Comparison of ENCODE assay signal across 1 cellular context in genomic region chr16:53090271-53090590, GRCh38.
TF ChIP-seq lines count a peak whose summit lies in the region.

No MANE protein-coding gene starts in this region.

TF ChIP-seq in HepG2, 621 proteins besides CTCF, POLR2A, EP300 and RAD21 (continued from another document):
- no peak for TF ChIP-seq CSRNP2 (CRISPR knock-in tag; conservative IDR thresholded peaks at IDR 0.05; ENCODE audit: low read depth)
- 0 out of 2 replicates have a peak, but pooled peaks have one; percentile 45 for TF ChIP-seq E2F2 (CRISPR knock-in tag; IDR thresholded peaks at IDR 0.05; ENCODE audit: borderline replicate concordance)
- TF ChIP-seq THAP9 (CRISPR knock-in tag; IDR thresholded peaks at IDR 0.05; ENCODE audit: borderline replicate concordance): no peak
- no peak for TF ChIP-seq ZSCAN21 (CRISPR knock-in tag; IDR thresholded peaks at IDR 0.05; ENCODE audit: borderline replicate concordance)
